Comparison of ENCODE assay signal across 16 cellular contexts in genomic region chr5:82785941-82786340, GRCh38.
A peak's percentile ranks its signal among the peaks of the same experiment; 100 is the strongest.
DNase-seq lines count a peak whose midpoint lies in the region; ATAC-seq and TF ChIP-seq lines count a peak whose summit lies in the region.
"Had no signal": no experiment of that assay in that cellular context is flagged by ENCODE, and none has a peak within 500 bp of the region (broad histone marks: within the 10 kb centered on the region; RNA-seq: fewer than 3 reads in every experiment).

No MANE protein-coding gene starts in this region.

- H3K4me1 Mint-ChIP-seq in mesothelial cell of epicardium, result peaks cover 2% of the 10 kb centered on the region
- H3K4me1 Mint-ChIP-seq: B cell had no signal

- H3K4me3 ChIP-seq in cardiac muscle cell (no peak overlapping the region), left ventricle myocardium inferior (no peak overlapping the region), smooth muscle cell (no peak overlapping the region)
- H3K4me3 ChIP-seq: HAP-1 had no signal

- DNase-seq in cardiac muscle cell (ENCODE audit: low read depth in 1 of 2, low spot score in 1 of 2), result no peak
- DNase-seq in left ventricle myocardium inferior, result no peak
- DNase-seq in left colon, result no peak
- DNase-seq in mesothelial cell of epicardium (ENCODE audit: low spot score in 2 of 2, unreplicated experiment in 2 of 2), result no peak
- no peak for DNase-seq in smooth muscle cell (lab: John Stamatoyannopoulos, UW; ENCODE audit: unreplicated experiment)
- DNase-seq in NCI-H1417 treated with DMSO at 0.1 percent for 48 hours (lab: John Stamatoyannopoulos, UW), result no peak
- DNase-seq in activated naive CD4-positive, alpha-beta T cell treated with anti-CD3 and anti-CD28 coated beads, Interleukin-2, amount 50 U/mL, for 16 hours, result no peak
- DNase-seq in RWPE1 (ENCODE audit: low spot score), result no peak
- DNase-seq: C1 segment of cervical spinal cord; Calu3; CD4-positive, alpha-beta T cell; DMS 273 treated with DMSO at 0.1 percent for 48 hours; DMS79 treated with DMSO at 0.1 percent for 48 hours; EL had no signal

- H2AFZ ChIP-seq in smooth muscle cell (ENCODE audit: low read depth), result no peak overlapping the region

- no peaks in the 10 kb centered on the region for H3K27me3 ChIP-seq in cardiac muscle cell
- no peaks in the 10 kb centered on the region for H3K27me3 ChIP-seq in left ventricle myocardium inferior (ENCODE audit: low read depth)
- H3K27me3 ChIP-seq in smooth muscle cell (ENCODE audit: low read depth), result no peaks in the 10 kb centered on the region

- CTCF ChIA-PET in RWPE1 (lab: Yijun Ruan, JAX), result no interaction called here

- no peaks in the 10 kb centered on the region for H3K36me3 ChIP-seq in cardiac muscle cell
- no peaks in the 10 kb centered on the region for H3K36me3 ChIP-seq in left ventricle myocardium inferior
- no peaks in the 10 kb centered on the region for H3K36me3 ChIP-seq in smooth muscle cell (ENCODE audit: low read depth)
- H3K36me3 ChIP-seq: HAP-1 had no signal

- no peak overlapping the region for H3K4me3 Mint-ChIP-seq in mesothelial cell of epicardium
- H3K4me3 Mint-ChIP-seq: B cell; CD4-positive, alpha-beta T cell had no signal

- H3K79me2 ChIP-seq in smooth muscle cell (ENCODE audit: low read depth), result no peaks in the 10 kb centered on the region

- H3K4me2 ChIP-seq in smooth muscle cell, result peak overlapping the region; percentile 4

- H3K27ac ChIP-seq in cardiac muscle cell (peak overlapping the region; percentile 50), left ventricle myocardium inferior (replicated peaks) (no peak overlapping the region), smooth muscle cell (ENCODE audit: low read depth) (no peak overlapping the region), RWPE1 (no peak overlapping the region)

- H3K9ac ChIP-seq in smooth muscle cell (ENCODE audit: low read depth), result no peak overlapping the region

- peaks cover under 1% of the 10 kb centered on the region for H3K9me3 Mint-ChIP-seq in mesothelial cell of epicardium
- H3K9me3 Mint-ChIP-seq: CD4-positive, alpha-beta T cell had no signal

- ATAC-seq in left colon, result peak; percentile 88

- peak overlapping the region; percentile 12 for H3K27ac Mint-ChIP-seq in mesothelial cell of epicardium
- H3K27ac Mint-ChIP-seq: B cell; CD4-positive, alpha-beta T cell had no signal

- no peaks in the 10 kb centered on the region for H3K27me3 Mint-ChIP-seq in mesothelial cell of epicardium (ENCODE audit: low read depth)
- H3K27me3 Mint-ChIP-seq: B cell; CD4-positive, alpha-beta T cell had no signal

- intact Hi-C loops in left ventricle myocardium inferior (cut with micrococcal nuclease), result no loop called here
- intact Hi-C loops in left colon (cut with DNase I, micrococcal nuclease), result loop anchor here in 1 of 2 donors (10.0 kb wide), 1 partner anchor 431 kb away; no protein-coding TSS in a partner anchor

- H3K9me3 ChIP-seq in cardiac muscle cell (ENCODE audit: low read depth) (no peaks in the 10 kb centered on the region), left ventricle myocardium inferior (replicated peaks) (no peaks in the 10 kb centered on the region), smooth muscle cell (replicated peaks; ENCODE audit: low read depth) (no peaks in the 10 kb centered on the region)
- H3K9me3 ChIP-seq: HAP-1 had no signal

- H3K4me1 ChIP-seq in cardiac muscle cell (ENCODE audit: low read depth), result peaks cover 21% of the 10 kb centered on the region
- no peaks in the 10 kb centered on the region for H3K4me1 ChIP-seq in left ventricle myocardium inferior
- H3K4me1 ChIP-seq in smooth muscle cell (ENCODE audit: low read depth), result peaks cover 8% of the 10 kb centered on the region

- H4K20me1 ChIP-seq in smooth muscle cell (ENCODE audit: low read depth), result no peaks in the 10 kb centered on the region

- TF ChIP-seq CTCF in cardiac muscle cell (IDR thresholded peaks at IDR 0.05; ENCODE audit: low read depth, low read length) (no peak), left ventricle myocardium inferior (IDR thresholded peaks at IDR 0.05; ENCODE audit: borderline replicate concordance) (no peak), mesothelial cell of epicardium (IDR thresholded peaks at IDR 0.05; ENCODE audit: unreplicated experiment) (no peak), smooth muscle cell (IDR thresholded peaks at IDR 0.05; ENCODE audit: borderline replicate concordance, insufficient read depth, poor library complexity, severe bottlenecking) (no peak), RWPE1 (conservative IDR thresholded peaks at IDR 0.05; ENCODE audit: low read depth) (no peak)

- H3F3A ChIP-seq in smooth muscle cell (ENCODE audit: low read depth), result peaks cover 19% of the 10 kb centered on the region

- H3K36me3 Mint-ChIP-seq in mesothelial cell of epicardium, result no peaks in the 10 kb centered on the region

- POLR2A ChIA-PET in RWPE1 (lab: Yijun Ruan, JAX; ENCODE audit: low non-redundant PET), result no interaction called here
